Comparison of ENCODE assay signal across 8 cellular contexts in the genomic region with DNA sequence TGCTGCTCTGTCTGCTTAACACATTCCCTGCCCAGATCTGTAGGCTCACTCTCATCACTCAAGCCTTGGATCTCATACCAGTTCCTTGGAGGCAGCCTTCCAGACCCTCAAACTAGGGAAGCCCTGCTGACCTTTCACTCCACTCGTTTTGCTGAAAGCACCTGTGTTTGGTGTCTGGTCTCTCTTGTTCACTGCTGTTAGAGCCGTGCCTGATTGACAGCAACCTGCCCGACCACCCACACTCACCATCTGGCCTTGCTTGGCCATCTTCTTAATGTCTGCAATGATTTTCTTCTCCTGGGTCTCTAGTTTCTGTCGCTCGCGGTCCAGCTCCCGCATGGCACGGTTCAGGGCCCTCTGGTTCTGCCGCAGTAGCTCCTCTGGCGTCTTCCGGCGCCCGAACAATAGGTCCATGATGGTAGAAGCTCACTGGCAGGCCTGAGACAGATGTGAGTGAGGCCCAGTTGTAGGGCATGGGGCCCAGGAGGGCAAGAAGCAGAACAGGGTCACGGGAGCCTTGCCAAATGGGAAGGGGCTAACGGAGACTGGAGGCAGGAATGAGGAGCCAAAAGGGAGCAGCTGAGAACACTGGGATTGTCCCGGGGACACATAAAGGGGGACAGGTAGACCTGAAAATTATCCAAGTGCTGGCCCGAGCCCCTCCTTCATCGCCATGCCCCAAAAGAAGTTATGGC. TPM values are rescaled to one million over a fixed set of nuclear protein-coding genes. Genes with fewer than 3 reads are reported as not detected.
DNase-seq lines count a peak whose midpoint lies in the region; TF ChIP-seq lines count a peak whose summit lies in the region.

No MANE protein-coding gene starts in this region.

- H3K79me2 ChIP-seq in DOHH2 (ENCODE audit: control insufficient read depth, low read length) = peaks cover 55% of the 10 kb centered on the region

- DNase-seq in SK-N-MC (ENCODE audit: low read depth, low spot score) (no peak), esophagus squamous epithelium (lab: John Stamatoyannopoulos, UW) (no peak), posterior vena cava (ENCODE audit: low spot score) (peak; percentile 73), HPDE6-E6E7 (ENCODE audit: extremely low spot score) (no peak), T-helper 9 cell (no peak), COLO668 (lab: John Stamatoyannopoulos, UW; ENCODE audit: unreplicated experiment) (no peak)
- DNase-seq in activated CD4-positive, alpha-beta T cell treated with anti-CD3 and anti-CD28 coated beads, Interleukin-2, amount 50 U/mL, for 48 hours = no peak

- peak overlapping the region; percentile 74 for H3K4me2 ChIP-seq in DOHH2 (ENCODE audit: low read length)

- TF ChIP-seq POLR2A in esophagus squamous epithelium (IDR thresholded peaks at IDR 0.05) = no peak

- H3K36me3 ChIP-seq in DOHH2 (ENCODE audit: control insufficient read depth, low read length) (peaks cover 85% of the 10 kb centered on the region), SK-N-MC (ENCODE audit: insufficient read depth, low read length) (peaks cover 51% of the 10 kb centered on the region), esophagus squamous epithelium (peaks cover 26 to 66% (median 49%) of the 10 kb centered on the region in 3 donors)

- TF ChIP-seq CTCF in DOHH2 (IDR thresholded peaks at IDR 0.05; ENCODE audit: low read depth, low read length, poor library complexity, severe bottlenecking) (no peak), esophagus squamous epithelium (IDR thresholded peaks at IDR 0.05) (no peak)

- H4K20me1 ChIP-seq in DOHH2 (ENCODE audit: control insufficient read depth, insufficient read depth, low read depth, low read length) = no peaks in the 10 kb centered on the region

- H3K4me1 ChIP-seq in DOHH2 (ENCODE audit: control insufficient read depth, low read length) (peaks cover 45% of the 10 kb centered on the region), esophagus squamous epithelium (peaks cover 25 to 52% (median 32%) of the 10 kb centered on the region in 3 donors)

- H3K9ac ChIP-seq in SK-N-MC (ENCODE audit: insufficient read length) = peak overlapping the region; percentile 82

- peaks cover 46% of the 10 kb centered on the region for H3F3A ChIP-seq in DOHH2 (ENCODE audit: control insufficient read depth, insufficient read depth)

- H3K9me3 ChIP-seq in DOHH2 (ENCODE audit: control insufficient read depth, insufficient read depth, low read length) (no peaks in the 10 kb centered on the region), SK-N-MC (ENCODE audit: low read depth, low read length) (no peaks in the 10 kb centered on the region), esophagus squamous epithelium (no peaks in the 10 kb centered on the region)

- H3K27ac ChIP-seq in DOHH2 (ENCODE audit: low read depth, low read length) (peak overlapping the region; percentile 70), SK-N-MC (peak overlapping the region; percentile 98), esophagus squamous epithelium (peak overlapping the region; percentile 90 to 100 (median 94))

- 24 to 34% methylated on average over 9 to 16 of the region's 18 CpGs for WGBS in esophagus squamous epithelium, 2 donors

- intact Hi-C loops in esophagus squamous epithelium (cut with DNase I) = no loop called here
- intact Hi-C loops in posterior vena cava (cut with DNase I) = no loop called here

- H3K9me2 ChIP-seq in DOHH2 (replicated peaks; ENCODE audit: control insufficient read depth, low read length) = no peaks in the 10 kb centered on the region

- H3K4me3 ChIP-seq in DOHH2 (ENCODE audit: low read length) (peak overlapping the region; percentile 92), SK-N-MC (peak overlapping the region; percentile 85), esophagus squamous epithelium (peak overlapping the region; percentile 55 to 79 (median 74))

- H3K27me3 ChIP-seq in DOHH2 (ENCODE audit: control insufficient read depth, low read length) (no peaks in the 10 kb centered on the region), esophagus squamous epithelium (no peaks in the 10 kb centered on the region)

RNA-seq across cellular contexts. Expression of gene CHMP2A, which starts 1.0 kb away (rescaled TPM):
- total RNA-seq in esophagus squamous epithelium = 10 to 100 TPM; 76.5 to 99.5 (median 86.6) TPM
- 100 to 1,000 TPM in 1 of 2 donors, 10 to 100 TPM in 1; 96.9 to 103 TPM for total RNA-seq in posterior vena cava

RNA-seq across cellular contexts. Expression of gene UBE2M, which starts 4.5 kb away (rescaled TPM):
- total RNA-seq in esophagus squamous epithelium = 10 to 100 TPM; 22.0 to 37.4 (median 24.7) TPM
- 10 to 100 TPM; 53.3 to 60.0 TPM for total RNA-seq in posterior vena cava

RNA-seq across cellular contexts. Expression of gene TRIM28, which starts 10.1 kb away (rescaled TPM):
- total RNA-seq in esophagus squamous epithelium (100 to 1,000 TPM; 150 to 198 (median 179) TPM), posterior vena cava (100 to 1,000 TPM; 159 to 168 TPM)

RNA-seq across cellular contexts. Expression of gene MZF1, which starts 19.2 kb away (rescaled TPM):
- total RNA-seq in esophagus squamous epithelium = 10 to 100 TPM; 11.8 to 30.9 (median 21.7) TPM
- 10 to 100 TPM; 10.0 to 14.0 TPM for total RNA-seq in posterior vena cava

RNA-seq across cellular contexts. Expression of gene ZBTB45, which starts 34.3 kb away (rescaled TPM):
- total RNA-seq in esophagus squamous epithelium (10 to 100 TPM in 1 of 4 donors, 1 to 10 TPM in 3; 6.9 to 11.1 (median 8.3) TPM), posterior vena cava (10 to 100 TPM; 11.8 to 12.1 TPM)
